In the genomic region with DNA sequence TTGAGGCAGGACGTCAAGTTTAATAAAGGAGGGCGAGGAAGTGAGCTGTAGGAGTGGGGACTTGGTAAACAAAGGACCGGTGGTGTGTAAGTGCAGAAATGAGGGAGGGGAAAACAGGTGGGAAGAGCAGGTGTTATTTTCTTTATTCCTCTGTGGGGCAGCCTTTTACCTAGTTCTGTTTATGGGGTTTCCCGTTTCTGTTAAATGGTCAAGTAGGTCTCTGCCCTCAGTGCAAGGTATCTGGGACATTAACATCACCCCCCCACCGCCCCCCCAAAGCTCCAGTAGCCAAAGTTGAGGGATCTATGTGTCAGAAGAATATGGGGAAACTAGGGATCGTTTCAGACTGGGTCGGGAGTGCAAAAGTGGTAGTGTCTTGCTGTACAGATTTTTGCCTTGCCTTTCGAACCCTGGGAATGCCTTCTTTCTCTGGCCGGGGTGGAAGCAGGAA, we compare ENCODE assay signal across 1 cellular context.
TF ChIP-seq lines count a peak whose summit lies in the region.

No MANE protein-coding gene starts in this region.

TF ChIP-seq in liver, 16 proteins besides CTCF, POLR2A, EP300 and RAD21 (continued from another document):
- TF ChIP-seq NR2F2 (IDR thresholded peaks at IDR 0.05) (no peak), FOXA1 (IDR thresholded peaks at IDR 0.05) (no peak)
